Comparison of ENCODE assay signal across 21 cellular contexts in genomic region chr10:133079836-133080682, GRCh38. TPM values are rescaled to one million over a fixed set of nuclear protein-coding genes. Genes with fewer than 3 reads are reported as not detected.
DNase-seq lines count a peak whose midpoint lies in the region; ATAC-seq, FAIRE-seq and TF ChIP-seq lines count a peak whose summit lies in the region.
"Had no signal": no experiment of that assay in that cellular context is flagged by ENCODE, and none has a peak within 500 bp of the region (broad histone marks: within the 10 kb centered on the region; RNA-seq: fewer than 3 reads in every experiment).

No MANE protein-coding gene starts in this region.

- H3K4me3 ChIP-seq in SJCRH30, result no peak overlapping the region
- no peak overlapping the region for H3K4me3 ChIP-seq in iPS DF 6.9 (ENCODE audit: low read length)
- H3K4me3 ChIP-seq in suprapubic skin, result no peak overlapping the region

- H3K27ac ChIP-seq in SJCRH30, result no peak overlapping the region
- no peak overlapping the region for H3K27ac ChIP-seq in iPS DF 6.9 (ENCODE audit: low read length)
- no peak overlapping the region for H3K27ac ChIP-seq in suprapubic skin
- H3K27ac ChIP-seq: WERI-Rb-1 had no signal

- DNase-seq in left ventricle myocardium superior, result no peak
- no peak for DNase-seq in Right ventricle myocardium inferior (ENCODE audit: missing footprints)
- DNase-seq in SJCRH30, result peak; percentile 16 to 20
- peak; percentile 33 for DNase-seq in iPS DF 6.9 (ENCODE audit: low read depth, low spot score)
- DNase-seq in urothelium cell line (ENCODE audit: low spot score), result peak; percentile 55
- no peak for DNase-seq in suprapubic skin (ENCODE audit: low spot score in 2 of 2)
- no peak for DNase-seq in NOMO-1 (lab: John Stamatoyannopoulos, UW; ENCODE audit: unreplicated experiment in 2 of 2)
- DNase-seq in SHP77 (lab: John Stamatoyannopoulos, UW), result no peak
- DNase-seq: activated CD4-positive, alpha-beta memory T cell treated with anti-CD3 and anti-CD28 coated beads for 36 hours; activated naive CD8-positive, alpha-beta T cell treated with anti-CD3 and anti-CD28 coated beads for 36 hours; activated T-cell treated with anti-CD3 and anti-CD28 coated beads, Interleukin-2, amount 50 U/mL, for 48 hours; DMS53; naive B cell; NCI-H1436 treated with DMSO at 0.1 percent for 48 hours; posterior cingulate gyrus; RPMI8226; stimulated activated CD8-positive, alpha-beta memory T cell treated with anti-CD3 and anti-CD28 coated beads, Interleukin-4, amount 100 ng/mL, for 48 hours; T-cell; WERI-Rb-1 had no signal

- TF ChIP-seq CTCF in suprapubic skin (IDR thresholded peaks at IDR 0.05), result no peak

- FAIRE-seq in urothelium cell line (lab: Jason Lieb, UNC), result no peak

- no peaks in the 10 kb centered on the region for H3K27me3 ChIP-seq in SJCRH30
- H3K27me3 ChIP-seq in iPS DF 6.9 (ENCODE audit: control insufficient read depth, insufficient read depth, low read length), result no peaks in the 10 kb centered on the region
- peaks cover 63% of the 10 kb centered on the region for H3K27me3 ChIP-seq in suprapubic skin

- H3K36me3 ChIP-seq in SJCRH30 (no peaks in the 10 kb centered on the region), iPS DF 6.9 (ENCODE audit: control insufficient read depth, insufficient read depth, low read length) (no peaks in the 10 kb centered on the region), suprapubic skin (no peaks in the 10 kb centered on the region)
- H3K36me3 ChIP-seq: WERI-Rb-1 had no signal

- H3K9me3 ChIP-seq in SJCRH30 (replicated peaks) (no peaks in the 10 kb centered on the region), iPS DF 6.9 (ENCODE audit: control insufficient read depth, insufficient read depth, low read length) (no peaks in the 10 kb centered on the region), suprapubic skin (no peaks in the 10 kb centered on the region)

- intact Hi-C loops in left ventricle myocardium superior (cut with micrococcal nuclease) (no loop called here), Right ventricle myocardium inferior (cut with DNase I) (no loop called here)

- no CpG with 5 or more reads among the region's 39 CpGs for WGBS in iPS DF 6.9 (ENCODE audit: insufficient coverage, insufficient read length)
- WGBS in suprapubic skin, result 74% methylated on average over 31 of the region's 39 CpGs

- TF ChIP-seq EP300 in suprapubic skin (IDR thresholded peaks at IDR 0.05), result no peak

- ATAC-seq in left ventricle myocardium superior (peak; percentile 28), Right ventricle myocardium inferior (no peak)
- ATAC-seq: T-cell had no signal

- H3K4me1 ChIP-seq in SJCRH30 (no peaks in the 10 kb centered on the region), iPS DF 6.9 (ENCODE audit: control insufficient read depth, insufficient read depth, low read length) (no peaks in the 10 kb centered on the region), suprapubic skin (no peaks in the 10 kb centered on the region)

- TF ChIP-seq POLR2A in suprapubic skin (IDR thresholded peaks at IDR 0.05), result no peak

RNA-seq across cellular contexts. Expression of gene ADGRA1, which starts 7.7 kb away (rescaled TPM):
- total RNA-seq in left ventricle myocardium superior, result not detected
- total RNA-seq in Right ventricle myocardium inferior, result not detected
- total RNA-seq in SJCRH30 (2014; rRNA removed; shearing (Covaris generic)), result 0.81 and 1.0 TPM in 2 replicates
- not detected for total RNA-seq in suprapubic skin
- total RNA-seq: activated CD4-positive, alpha-beta memory T cell treated with anti-CD3 and anti-CD28 coated beads for 36 hours; activated naive CD8-positive, alpha-beta T cell treated with anti-CD3 and anti-CD28 coated beads for 36 hours; epithelial cell of proximal tubule; MCF 10A; T-cell had no signal

Comparison
In these comparisons a context has a peak if more than half of its experiments do, and no peak if none do; other contexts are left out.
1. DNase-seq: peak in SJCRH30 (2 of 2), iPS DF 6.9 (single experiment) and urothelium cell line (single experiment); none in left ventricle myocardium superior (single experiment), Right ventricle myocardium inferior (single experiment), suprapubic skin (0 of 2), NOMO-1 (0 of 2) and SHP77 (0 of 2).